ENCODE assay signal across 1 cellular context in genomic region chr3:99472385-99472784, GRCh38.
TF ChIP-seq lines count a peak whose summit lies in the region.

No MANE protein-coding gene starts in this region.

TF ChIP-seq in SK-N-SH treated with all-trans-retinoic acid at 6 μM for 48 hours, 23 proteins besides CTCF, POLR2A, EP300 and RAD21 (continued from another document):
- TF ChIP-seq CSRNP3 (CRISPR knock-in tag; IDR thresholded peaks at IDR 0.05) (no peak), ZFP3 (CRISPR knock-in tag; IDR thresholded peaks at IDR 0.05) (no peak), PPARA (CRISPR knock-in tag; IDR thresholded peaks at IDR 0.05; ENCODE audit: borderline replicate concordance) (no peak), TSHZ2 (CRISPR knock-in tag; IDR thresholded peaks at IDR 0.05) (no peak), SNAI2 (CRISPR knock-in tag; IDR thresholded peaks at IDR 0.05) (no peak), ARNTL (CRISPR knock-in tag; IDR thresholded peaks at IDR 0.05; ENCODE audit: borderline replicate concordance, low read depth) (no peak), BACH2 (CRISPR knock-in tag; IDR thresholded peaks at IDR 0.05; ENCODE audit: borderline replicate concordance) (no peak), ZC3H10 (CRISPR knock-in tag; IDR thresholded peaks at IDR 0.05) (no peak), RARB (CRISPR knock-in tag; IDR thresholded peaks at IDR 0.05) (no peak), ZNF565 (CRISPR knock-in tag; conservative IDR thresholded peaks at IDR 0.05; ENCODE audit: low read depth) (no peak), ISL1 (CRISPR knock-in tag; IDR thresholded peaks at IDR 0.05) (no peak), ESRRG (CRISPR knock-in tag; IDR thresholded peaks at IDR 0.05) (no peak), OSR1 (CRISPR knock-in tag; IDR thresholded peaks at IDR 0.05) (no peak), GLIS3 (CRISPR knock-in tag; IDR thresholded peaks at IDR 0.05) (no peak), TOX (CRISPR knock-in tag; IDR thresholded peaks at IDR 0.05; ENCODE audit: borderline replicate concordance) (no peak), CSDC2 (CRISPR knock-in tag; IDR thresholded peaks at IDR 0.05) (no peak), PATZ1 (CRISPR knock-in tag; IDR thresholded peaks at IDR 0.05; ENCODE audit: borderline replicate concordance) (no peak)
